ENCODE assay signal across 22 cellular contexts in genomic region chr17:44075598-44076293, GRCh38. TPM values are rescaled to one million over a fixed set of nuclear protein-coding genes. Genes with fewer than 3 reads are reported as not detected.
DNase-seq lines count a peak whose midpoint lies in the region; ATAC-seq and TF ChIP-seq lines count a peak whose summit lies in the region.
"Had no signal": no experiment of that assay in that cellular context is flagged by ENCODE, and none has a peak within 500 bp of the region (broad histone marks: within the 10 kb centered on the region; RNA-seq: fewer than 3 reads in every experiment).

No MANE protein-coding gene starts in this region.

- no peak overlapping the region for H3K4me3 ChIP-seq in lower lobe of right lung
- H3K4me3 ChIP-seq: SJSA1, spleen, tibial nerve had no signal

- peaks cover 13% of the 10 kb centered on the region for H3K4me1 Mint-ChIP-seq in activated naive CD8-positive, alpha-beta T cell treated with anti-CD3 and anti-CD28 coated beads, Interleukin-2, amount 10 ng/mL, durations not matched to agents 7 days and 5 days
- peaks cover 11% of the 10 kb centered on the region for H3K4me1 Mint-ChIP-seq in activated naive CD8-positive, alpha-beta T cell treated with anti-CD3 and anti-CD28 coated beads for 36 hours
- peaks cover 8% of the 10 kb centered on the region for H3K4me1 Mint-ChIP-seq in activated T-helper 17 cell treated with anti-CD3 and anti-CD28 coated beads, Interleukin-2, amount 50 U/mL, for 72 hours
- H3K4me1 Mint-ChIP-seq in type B pancreatic cell (ENCODE audit: unreplicated experiment) = peaks cover 9% of the 10 kb centered on the region

- H3K27ac Mint-ChIP-seq in activated naive CD8-positive, alpha-beta T cell treated with anti-CD3 and anti-CD28 coated beads, Interleukin-2, amount 10 ng/mL, durations not matched to agents 7 days and 5 days = peak overlapping the region; percentile 45
- no peak overlapping the region for H3K27ac Mint-ChIP-seq in activated naive CD8-positive, alpha-beta T cell treated with anti-CD3 and anti-CD28 coated beads for 36 hours
- H3K27ac Mint-ChIP-seq in activated T-helper 17 cell treated with anti-CD3 and anti-CD28 coated beads, Interleukin-2, amount 50 U/mL, for 72 hours = peak overlapping the region; percentile 81
- H3K27ac Mint-ChIP-seq in type B pancreatic cell = peak overlapping the region; percentile 18

- H3K36me3 ChIP-seq in lower lobe of right lung = peaks cover 70% of the 10 kb centered on the region

- no peak overlapping the region for H3K27ac ChIP-seq in lower lobe of right lung
- H3K27ac ChIP-seq: SJSA1 had no signal

- H3K27me3 Mint-ChIP-seq in activated naive CD8-positive, alpha-beta T cell treated with anti-CD3 and anti-CD28 coated beads, Interleukin-2, amount 10 ng/mL, durations not matched to agents 7 days and 5 days = no peaks in the 10 kb centered on the region
- H3K27me3 Mint-ChIP-seq in activated naive CD8-positive, alpha-beta T cell treated with anti-CD3 and anti-CD28 coated beads for 36 hours = no peaks in the 10 kb centered on the region
- no peaks in the 10 kb centered on the region for H3K27me3 Mint-ChIP-seq in activated T-helper 17 cell treated with anti-CD3 and anti-CD28 coated beads, Interleukin-2, amount 50 U/mL, for 72 hours
- H3K27me3 Mint-ChIP-seq in type B pancreatic cell = no peaks in the 10 kb centered on the region
- H3K27me3 Mint-ChIP-seq: stimulated activated naive CD8-positive, alpha-beta T cell treated with anti-CD3 and anti-CD28 coated beads, Interleukin-15, amount 100 ng/mL, for 72 hours had no signal

- DNase-seq in activated naive CD8-positive, alpha-beta T cell treated with anti-CD3 and anti-CD28 coated beads, Interleukin-2, amount 10 ng/mL, durations not matched to agents 7 days and 5 days = no peak
- no peak for DNase-seq in activated naive CD8-positive, alpha-beta T cell treated with anti-CD3 and anti-CD28 coated beads for 36 hours
- DNase-seq in lower lobe of right lung (peak; percentile 41), type B pancreatic cell (ENCODE audit: extremely low spot score, unreplicated experiment) (no peak), NOMO-1 treated with DMSO at 0.1 percent for 48 hours (lab: John Stamatoyannopoulos, UW; ENCODE audit: unreplicated experiment) (no peak)
- no peak for DNase-seq in activated CD4-positive, alpha-beta T cell treated with anti-CD3 and anti-CD28 coated beads, Interleukin-2, amount 50 U/mL, for 48 hours
- DNase-seq: activated effector memory CD4-positive, alpha-beta T cell treated with anti-CD3 and anti-CD28 coated beads, Interleukin-2, amount 50 U/mL, for 16 hours; amygdala; dermis blood vessel endothelial cell; EL; GOT3; KG1; left colon; NCI-H146; NCI-H524; spleen; stimulated activated CD4-positive, alpha-beta T cell treated with anti-CD3 and anti-CD28 coated beads, Interleukin-4, amount 100 ng/mL, for 24 hours; stimulated activated naive CD8-positive, alpha-beta T cell treated with anti-CD3 and anti-CD28 coated beads, Interleukin-15, amount 100 ng/mL, for 72 hours had no signal

- no peak for TF ChIP-seq CTCF in lower lobe of right lung (IDR thresholded peaks at IDR 0.05)
- TF ChIP-seq CTCF in type B pancreatic cell (conservative IDR thresholded peaks at IDR 0.05) = no peak

- no peaks in the 10 kb centered on the region for H3K9me3 Mint-ChIP-seq in activated naive CD8-positive, alpha-beta T cell treated with anti-CD3 and anti-CD28 coated beads, Interleukin-2, amount 10 ng/mL, durations not matched to agents 7 days and 5 days
- H3K9me3 Mint-ChIP-seq in activated naive CD8-positive, alpha-beta T cell treated with anti-CD3 and anti-CD28 coated beads for 36 hours = no peaks in the 10 kb centered on the region
- H3K9me3 Mint-ChIP-seq in activated T-helper 17 cell treated with anti-CD3 and anti-CD28 coated beads, Interleukin-2, amount 50 U/mL, for 72 hours = no peaks in the 10 kb centered on the region
- H3K9me3 Mint-ChIP-seq in type B pancreatic cell = no peaks in the 10 kb centered on the region
- H3K9me3 Mint-ChIP-seq: stimulated activated naive CD8-positive, alpha-beta T cell treated with anti-CD3 and anti-CD28 coated beads, Interleukin-15, amount 100 ng/mL, for 72 hours had no signal

- intact Hi-C loops in lower lobe of right lung (cut with DNase I) = no loop called here

- peaks cover 27% of the 10 kb centered on the region for H3K4me1 ChIP-seq in lower lobe of right lung

- H3K4me3 Mint-ChIP-seq in activated naive CD8-positive, alpha-beta T cell treated with anti-CD3 and anti-CD28 coated beads, Interleukin-2, amount 10 ng/mL, durations not matched to agents 7 days and 5 days = no peak overlapping the region
- H3K4me3 Mint-ChIP-seq in activated naive CD8-positive, alpha-beta T cell treated with anti-CD3 and anti-CD28 coated beads for 36 hours = no peak overlapping the region
- H3K4me3 Mint-ChIP-seq in activated T-helper 17 cell treated with anti-CD3 and anti-CD28 coated beads, Interleukin-2, amount 50 U/mL, for 72 hours = no peak overlapping the region
- no peak overlapping the region for H3K4me3 Mint-ChIP-seq in type B pancreatic cell
- H3K4me3 Mint-ChIP-seq: stimulated activated naive CD8-positive, alpha-beta T cell treated with anti-CD3 and anti-CD28 coated beads, Interleukin-15, amount 100 ng/mL, for 72 hours had no signal

- peaks cover 2% of the 10 kb centered on the region for H3K36me3 Mint-ChIP-seq in activated naive CD8-positive, alpha-beta T cell treated with anti-CD3 and anti-CD28 coated beads, Interleukin-2, amount 10 ng/mL, durations not matched to agents 7 days and 5 days
- peaks cover 8% of the 10 kb centered on the region for H3K36me3 Mint-ChIP-seq in activated naive CD8-positive, alpha-beta T cell treated with anti-CD3 and anti-CD28 coated beads for 36 hours
- peaks cover 30% of the 10 kb centered on the region for H3K36me3 Mint-ChIP-seq in activated T-helper 17 cell treated with anti-CD3 and anti-CD28 coated beads, Interleukin-2, amount 50 U/mL, for 72 hours (ENCODE audit: low read depth)
- peaks cover 12% of the 10 kb centered on the region for H3K36me3 Mint-ChIP-seq in type B pancreatic cell

- no peaks in the 10 kb centered on the region for H3K9me3 ChIP-seq in lower lobe of right lung
- H3K9me3 ChIP-seq: SJSA1, spleen, tibial nerve had no signal

- POLR2A ChIA-PET in activated naive CD8-positive, alpha-beta T cell treated with anti-CD3 and anti-CD28 coated beads, Interleukin-2, amount 10 ng/mL, durations not matched to agents 7 days and 5 days (lab: Charles Lee) = interaction anchor here (0.6 kb wide), 1 partner anchor 250 kb away, joined by 3 read pairs; no protein-coding TSS in a partner anchor

- no peaks in the 10 kb centered on the region for H3K27me3 ChIP-seq in lower lobe of right lung (ENCODE audit: low read depth)
- H3K27me3 ChIP-seq: SJSA1, spleen, tibial nerve had no signal

- ATAC-seq in activated naive CD8-positive, alpha-beta T cell treated with anti-CD3 and anti-CD28 coated beads, Interleukin-2, amount 10 ng/mL, durations not matched to agents 7 days and 5 days (ENCODE audit: low read depth) = no peak
- no peak for ATAC-seq in activated T-helper 17 cell treated with anti-CD3 and anti-CD28 coated beads, Interleukin-2, amount 50 U/mL, for 72 hours (replicated peaks)
- no peak for ATAC-seq in lower lobe of right lung
- no peak for ATAC-seq in HG02973 (IDR thresholded peaks at IDR 0.05; ENCODE audit: unreplicated experiment)
- ATAC-seq: left colon; stimulated activated naive CD8-positive, alpha-beta T cell treated with anti-CD3 and anti-CD28 coated beads, Interleukin-15, amount 100 ng/mL, for 72 hours had no signal

RNA-seq across cellular contexts. Expression of gene G6PC3, which starts 5.2 kb away (rescaled TPM):
- total RNA-seq in activated naive CD8-positive, alpha-beta T cell treated with anti-CD3 and anti-CD28 coated beads, Interleukin-2, amount 10 ng/mL, durations not matched to agents 7 days and 5 days = 10 to 100 TPM; 18.7 to 18.8 TPM
- 10 to 100 TPM; 30.8 to 31.1 TPM for total RNA-seq in activated naive CD8-positive, alpha-beta T cell treated with anti-CD3 and anti-CD28 coated beads for 36 hours
- 10 to 100 TPM; 14.9 to 22.8 TPM for total RNA-seq in activated T-helper 17 cell treated with anti-CD3 and anti-CD28 coated beads, Interleukin-2, amount 50 U/mL, for 72 hours
- total RNA-seq in lower lobe of right lung (40.1 TPM), type B pancreatic cell (ENCODE audit: low replicate concordance) (63.6 and 63.7 TPM in 2 replicates)

RNA-seq across cellular contexts. Expression of gene LSM12, which starts 9.3 kb away (rescaled TPM):
- 10 to 100 TPM; 46.9 to 51.4 TPM for total RNA-seq in activated naive CD8-positive, alpha-beta T cell treated with anti-CD3 and anti-CD28 coated beads, Interleukin-2, amount 10 ng/mL, durations not matched to agents 7 days and 5 days
- total RNA-seq in activated naive CD8-positive, alpha-beta T cell treated with anti-CD3 and anti-CD28 coated beads for 36 hours = 100 to 1,000 TPM; 103 to 110 TPM
- total RNA-seq in activated T-helper 17 cell treated with anti-CD3 and anti-CD28 coated beads, Interleukin-2, amount 50 U/mL, for 72 hours = 10 to 100 TPM; 78.6 to 87.6 TPM
- total RNA-seq in lower lobe of right lung = 39.1 TPM
- total RNA-seq in type B pancreatic cell (ENCODE audit: low replicate concordance) = 44.8 and 50.6 TPM in 2 replicates

RNA-seq across cellular contexts. Expression of gene HDAC5, which starts 47.7 kb away (rescaled TPM):
- 10 to 100 TPM; 46.2 to 48.4 TPM for total RNA-seq in activated naive CD8-positive, alpha-beta T cell treated with anti-CD3 and anti-CD28 coated beads, Interleukin-2, amount 10 ng/mL, durations not matched to agents 7 days and 5 days
- 10 to 100 TPM; 18.2 to 18.7 TPM for total RNA-seq in activated naive CD8-positive, alpha-beta T cell treated with anti-CD3 and anti-CD28 coated beads for 36 hours
- 10 to 100 TPM; 11.0 to 45.4 TPM for total RNA-seq in activated T-helper 17 cell treated with anti-CD3 and anti-CD28 coated beads, Interleukin-2, amount 50 U/mL, for 72 hours
- total RNA-seq in lower lobe of right lung = 59.2 TPM
- 43.3 and 48.9 TPM in 2 replicates for total RNA-seq in type B pancreatic cell (ENCODE audit: low replicate concordance)
